36 cellular contexts compared by ENCODE assay signal in the genomic region with DNA sequence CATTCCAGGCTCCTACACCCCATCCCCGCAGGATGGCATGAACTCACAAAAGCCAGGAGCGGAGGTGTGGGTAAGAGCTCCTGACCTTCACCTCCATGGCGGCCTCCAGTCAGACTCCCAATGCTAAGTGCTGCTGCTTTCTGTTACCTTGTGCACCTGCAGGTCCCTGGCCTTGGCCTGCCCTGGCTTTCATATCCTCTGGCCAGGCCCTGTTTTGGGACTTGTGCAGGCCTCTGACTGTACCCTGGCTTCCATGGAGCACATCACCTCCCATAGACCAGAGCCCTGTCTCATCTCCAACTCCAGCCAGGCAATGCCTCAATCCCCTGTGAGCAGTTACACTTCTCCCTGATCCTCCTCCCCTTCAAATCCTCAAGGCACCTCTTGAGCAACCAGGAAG.
"Had no signal": no experiment of that assay in that cellular context is flagged by ENCODE, and none has a peak within 500 bp of the region (broad histone marks: within the 10 kb centered on the region; RNA-seq: fewer than 3 reads in every experiment).

No MANE protein-coding gene starts in this region.

- H3K4me3 Mint-ChIP-seq: activated B cell treated with CpG ODN at 0.5 μM for 24 hours; activated CD4-positive, alpha-beta memory T cell treated with anti-CD3 and anti-CD28 coated beads for 36 hours; activated CD4-positive, alpha-beta T cell treated with anti-CD3 and anti-CD28 coated beads, Interleukin-2, amount 10 ng/mL, durations not matched to agents 24 days and 14 days; activated CD8-positive, alpha-beta T cell treated with anti-CD3 and anti-CD28 coated beads for 36 hours; activated naive CD4-positive, alpha-beta T cell treated with anti-CD3 and anti-CD28 coated beads, Interleukin-2, amount 10 ng/mL, durations not matched to agents 7 days and 5 days; activated naive CD4-positive, alpha-beta T cell treated with anti-CD3 and anti-CD28 coated beads, Interleukin-2, amount 50 U/mL, for 24 hours; activated naive CD8-positive, alpha-beta T cell; activated naive CD8-positive, alpha-beta T cell treated with anti-CD3 and anti-CD28 coated beads, Interleukin-2, amount 10 ng/mL, durations not matched to agents 7 days and 5 days; activated naive CD8-positive, alpha-beta T cell treated with anti-CD3 and anti-CD28 coated beads, Interleukin-2, amount 50 U/mL, for 24 hours; activated T-cell treated with anti-CD3 and anti-CD28 coated beads, Interleukin-2, amount 50 U/mL, for 4 hours; activated T-cell treated with anti-CD3 and anti-CD28 coated beads, Interleukin-2, amount 50 U/mL, for 72 hours; activated T-helper 1 cell treated with anti-CD3 and anti-CD28 coated beads, Interleukin-12 subunit alpha, Interleukin-12 subunit beta, Interleukin-2, Interleukin-4 antibody, amounts not matched to agents 30 ng/mL and 10 ng/mL and 1 ng/mL, durations not matched to agents 14 hours and 24 hours and 36 hours; T-helper 1 cell treated with Interleukin-12 subunit alpha and Interleukin-12 subunit beta and Interleukin-4 antibody, amounts not matched to agents 30 μg/mL and 1 μg/mL, for 36 hours; T-helper 2 cell treated with Interferon-gamma antibody and Interleukin-4, amounts not matched to agents 5 μg/mL and 100 μg/mL, for 36 hours had no signal

- DNase-seq: activated B cell treated with CpG ODN at 0.5 μM for 24 hours; activated CD4-positive, alpha-beta memory T cell treated with anti-CD3 and anti-CD28 coated beads for 36 hours; activated CD4-positive, alpha-beta T cell treated with anti-CD3 and anti-CD28 coated beads for 4 hours; activated CD4-positive, alpha-beta T cell treated with anti-CD3 and anti-CD28 coated beads, Interleukin-2, amount 10 ng/mL, durations not matched to agents 24 days and 14 days; activated CD4-positive, alpha-beta T cell treated with anti-CD3 and anti-CD28 coated beads, Interleukin-2, amount 50 U/mL, for 1 hour; activated CD4-positive, alpha-beta T cell treated with anti-CD3 and anti-CD28 coated beads, Interleukin-2, amount 50 U/mL, for 4 hours; activated CD4-positive, CD25-positive, alpha-beta regulatory T cell treated with anti-CD3 and anti-CD28 coated beads, Interleukin-2, amount 50 U/mL, for 72 hours; activated CD8-positive, alpha-beta memory T cell treated with anti-CD3 and anti-CD28 coated beads, Interleukin-2, amount 50 U/mL, for 4 hours; activated CD8-positive, alpha-beta T cell treated with anti-CD3 and anti-CD28 coated beads for 36 hours; activated effector memory CD4-positive, alpha-beta T cell treated with Interleukin-2 at 50 U/mL for 16 hours; activated gamma-delta T cell; activated naive CD4-positive, alpha-beta T cell treated with anti-CD3 and anti-CD28 coated beads, Interleukin-2, amount 10 ng/mL, durations not matched to agents 7 days and 5 days; activated naive CD4-positive, alpha-beta T cell treated with Interleukin-2 at 50 U/mL for 16 hours; activated naive CD8-positive, alpha-beta T cell treated with anti-CD3 and anti-CD28 coated beads, Interleukin-2, amount 10 ng/mL, durations not matched to agents 7 days and 5 days; activated naive CD8-positive, alpha-beta T cell treated with anti-CD3 and anti-CD28 coated beads, Interleukin-2, amount 50 U/mL, for 24 hours; activated T-cell treated with anti-CD3 and anti-CD28 coated beads for 4 hours; activated T-cell treated with anti-CD3 and anti-CD28 coated beads, Interleukin-2, amount 50 U/mL, for 1 hour; activated T-cell treated with anti-CD3 and anti-CD28 coated beads, Interleukin-2, amount 50 U/mL, for 4 hours; activated T-cell treated with anti-CD3 and anti-CD28 coated beads, Interleukin-2, amount 50 U/mL, for 72 hours; amygdala; anterior cingulate cortex; brain microvascular endothelial cell; central memory CD4-positive, alpha-beta T cell; SW 1271; T-helper 1 cell; T-helper 2 cell; T-helper 9 cell had no signal

- H3K9me3 ChIP-seq: ascending aorta, breast epithelium had no signal

- H3K27ac ChIP-seq: ascending aorta, brain microvascular endothelial cell, breast epithelium, VCaP had no signal

- H3K4me3 ChIP-seq: ascending aorta, breast epithelium had no signal

- H3K36me3 Mint-ChIP-seq: activated naive CD4-positive, alpha-beta T cell treated with anti-CD3 and anti-CD28 coated beads, Interleukin-2, amount 10 ng/mL, durations not matched to agents 7 days and 5 days; activated naive CD4-positive, alpha-beta T cell treated with anti-CD3 and anti-CD28 coated beads, Interleukin-2, amount 50 U/mL, for 24 hours; activated naive CD8-positive, alpha-beta T cell; activated naive CD8-positive, alpha-beta T cell treated with anti-CD3 and anti-CD28 coated beads, Interleukin-2, amount 10 ng/mL, durations not matched to agents 7 days and 5 days had no signal

- H3K4me1 ChIP-seq: ascending aorta, breast epithelium had no signal

- H3K9me3 Mint-ChIP-seq: activated B cell treated with CpG ODN at 0.5 μM for 24 hours; activated CD8-positive, alpha-beta T cell treated with anti-CD3 and anti-CD28 coated beads for 36 hours; activated naive CD4-positive, alpha-beta T cell treated with anti-CD3 and anti-CD28 coated beads, Interleukin-2, amount 50 U/mL, for 24 hours; activated T-cell treated with anti-CD3 and anti-CD28 coated beads, Interleukin-2, amount 50 U/mL, for 72 hours; activated T-helper 2 cell treated with anti-CD3 and anti-CD28 coated beads, Interferon-gamma antibody, Interleukin-2, Interleukin-4, amounts not matched to agents 10 μg/mL and 5 μg/mL and 100 μg/mL, durations not matched to agents 14 hours and 24 hours and 36 hours; T-helper 1 cell treated with Interleukin-12 subunit alpha and Interleukin-12 subunit beta and Interleukin-4 antibody, amounts not matched to agents 30 μg/mL and 1 μg/mL, for 36 hours; T-helper 2 cell treated with Interferon-gamma antibody and Interleukin-4, amounts not matched to agents 5 μg/mL and 100 μg/mL, for 36 hours had no signal

- H3K27me3 ChIP-seq: ascending aorta, brain microvascular endothelial cell, breast epithelium had no signal

- ATAC-seq: activated CD8-positive, alpha-beta T cell treated with anti-CD3 and anti-CD28 coated beads for 36 hours; activated naive CD8-positive, alpha-beta T cell treated with anti-CD3 and anti-CD28 coated beads, Interleukin-2, amount 50 U/mL, for 24 hours; activated T-cell treated with anti-CD3 and anti-CD28 coated beads, Interleukin-2, amount 50 U/mL, for 4 hours had no signal

- H3K4me1 Mint-ChIP-seq: activated B cell treated with CpG ODN at 0.5 μM for 24 hours; activated naive CD4-positive, alpha-beta T cell treated with anti-CD3 and anti-CD28 coated beads, Interleukin-2, amount 10 ng/mL, durations not matched to agents 7 days and 5 days; activated naive CD4-positive, alpha-beta T cell treated with anti-CD3 and anti-CD28 coated beads, Interleukin-2, amount 50 U/mL, for 24 hours; activated naive CD8-positive, alpha-beta T cell treated with anti-CD3 and anti-CD28 coated beads, Interleukin-2, amount 10 ng/mL, durations not matched to agents 7 days and 5 days; activated naive CD8-positive, alpha-beta T cell treated with anti-CD3 and anti-CD28 coated beads, Interleukin-2, amount 50 U/mL, for 24 hours had no signal

- H3K36me3 ChIP-seq: ascending aorta, brain microvascular endothelial cell, breast epithelium had no signal

- H3K27ac Mint-ChIP-seq: activated B cell treated with CpG ODN at 0.5 μM for 24 hours; activated CD4-positive, alpha-beta memory T cell treated with anti-CD3 and anti-CD28 coated beads for 36 hours; activated CD4-positive, alpha-beta T cell treated with anti-CD3 and anti-CD28 coated beads, Interleukin-2, amount 10 ng/mL, durations not matched to agents 24 days and 14 days; activated CD8-positive, alpha-beta T cell treated with anti-CD3 and anti-CD28 coated beads for 36 hours; activated naive CD4-positive, alpha-beta T cell treated with anti-CD3 and anti-CD28 coated beads, Interleukin-2, amount 10 ng/mL, durations not matched to agents 7 days and 5 days; activated naive CD4-positive, alpha-beta T cell treated with anti-CD3 and anti-CD28 coated beads, Interleukin-2, amount 50 U/mL, for 24 hours; activated naive CD8-positive, alpha-beta T cell; activated naive CD8-positive, alpha-beta T cell treated with anti-CD3 and anti-CD28 coated beads, Interleukin-2, amount 10 ng/mL, durations not matched to agents 7 days and 5 days; activated naive CD8-positive, alpha-beta T cell treated with anti-CD3 and anti-CD28 coated beads, Interleukin-2, amount 50 U/mL, for 24 hours; activated T-cell treated with anti-CD3 and anti-CD28 coated beads, Interleukin-2, amount 50 U/mL, for 72 hours; activated T-helper 1 cell treated with anti-CD3 and anti-CD28 coated beads, Interleukin-12 subunit alpha, Interleukin-12 subunit beta, Interleukin-2, Interleukin-4 antibody, amounts not matched to agents 30 ng/mL and 10 ng/mL and 1 ng/mL, durations not matched to agents 14 hours and 24 hours and 36 hours; activated T-helper 2 cell treated with anti-CD3 and anti-CD28 coated beads, Interferon-gamma antibody, Interleukin-2, Interleukin-4, amounts not matched to agents 10 μg/mL and 5 μg/mL and 100 μg/mL, durations not matched to agents 14 hours and 24 hours and 36 hours; T-helper 1 cell treated with Interleukin-12 subunit alpha and Interleukin-12 subunit beta and Interleukin-4 antibody, amounts not matched to agents 30 μg/mL and 1 μg/mL, for 36 hours; T-helper 2 cell treated with Interferon-gamma antibody and Interleukin-4, amounts not matched to agents 5 μg/mL and 100 μg/mL, for 36 hours had no signal

- H3K27me3 Mint-ChIP-seq: activated CD4-positive, alpha-beta T cell treated with anti-CD3 and anti-CD28 coated beads, Interleukin-2, amount 10 ng/mL, durations not matched to agents 24 days and 14 days; activated naive CD4-positive, alpha-beta T cell treated with anti-CD3 and anti-CD28 coated beads, Interleukin-2, amount 10 ng/mL, durations not matched to agents 7 days and 5 days; activated naive CD4-positive, alpha-beta T cell treated with anti-CD3 and anti-CD28 coated beads, Interleukin-2, amount 50 U/mL, for 24 hours had no signal
